In genomic region chr13:22106058-22106457, GRCh38 we compare ENCODE assay signal across 27 cellular contexts.
"Had no signal": no experiment of that assay in that cellular context is flagged by ENCODE, and none has a peak within 500 bp of the region (broad histone marks: within the 10 kb centered on the region; RNA-seq: fewer than 3 reads in every experiment).

No MANE protein-coding gene starts in this region.

- ATAC-seq: pancreas, right cardiac atrium, sciatic nerve, upper lobe of right lung had no signal

- H3K36me3 Mint-ChIP-seq: mesothelial cell of epicardium had no signal

- H3K27ac Mint-ChIP-seq: mesothelial cell of epicardium, nephron had no signal

- H3K27ac ChIP-seq: left ventricle myocardium inferior, pancreas, prostate gland, skin epidermis, suprapubic skin, tibial artery, upper lobe of right lung had no signal

- H3K4me1 ChIP-seq: left ventricle myocardium inferior, prostate gland had no signal

- H3K27me3 Mint-ChIP-seq: naive B cell; stimulated activated naive CD8-positive, alpha-beta T cell treated with anti-CD3 and anti-CD28 coated beads, Interleukin-15, Interleukin-2, amounts not matched to agents 100 ng/mL and 50 ng/mL, for 24 hours had no signal

- H3K4me3 Mint-ChIP-seq: mesothelial cell of epicardium; naive B cell; nephron; neural crest cell; stimulated activated naive CD8-positive, alpha-beta T cell treated with anti-CD3 and anti-CD28 coated beads, Interleukin-15, Interleukin-2, amounts not matched to agents 100 ng/mL and 50 ng/mL, for 24 hours had no signal

- H3K36me3 ChIP-seq: left ventricle myocardium inferior, pancreas, prostate gland, suprapubic skin, thoracic aorta, tibial artery, upper lobe of right lung had no signal

- H3K9me3 Mint-ChIP-seq: mesothelial cell of epicardium, nephron had no signal

- DNase-seq: islet precursor cell; left ventricle myocardium inferior; mesendoderm; naive B cell; nucleus accumbens; pancreas; posterior cingulate gyrus; retina; right cardiac atrium; stimulated activated CD4-positive, alpha-beta T cell treated with anti-CD3 and anti-CD28 coated beads, Interleukin-12 subunit alpha, Interleukin-12 subunit beta, amount 100 ng/mL, for 4 hours; stimulated activated CD4-positive, alpha-beta T cell treated with anti-CD3 and anti-CD28 coated beads, Interleukin-15, amount 100 ng/mL, for 24 hours; stimulated activated CD4-positive, alpha-beta T cell treated with anti-CD3 and anti-CD28 coated beads, Interleukin-2, amount 100 ng/mL, for 24 hours; stimulated activated CD4-positive, alpha-beta T cell treated with anti-CD3 and anti-CD28 coated beads, Interleukin-4, amount 100 ng/mL, for 1 hour; stimulated activated naive CD4-positive, alpha-beta T cell; tibial artery; trophoblast cell; upper lobe of right lung had no signal

- H3K27me3 ChIP-seq: pancreas, suprapubic skin, tibial artery, upper lobe of right lung had no signal

- H3K4me3 ChIP-seq: left ventricle myocardium inferior, lung, pancreas, prostate gland, skin epidermis, suprapubic skin, thoracic aorta, tibial artery, upper lobe of right lung had no signal

- H3K9me3 ChIP-seq: left ventricle myocardium inferior, pancreas, prostate gland, suprapubic skin, thoracic aorta, tibial artery, upper lobe of right lung had no signal
